ENCODE assay signal across 16 cellular contexts in genomic region chr6:90936286-90936685, GRCh38.
A peak's percentile ranks its signal among the peaks of the same experiment; 100 is the strongest.
DNase-seq lines count a peak whose midpoint lies in the region; FAIRE-seq and TF ChIP-seq lines count a peak whose summit lies in the region.
"Had no signal": no experiment of that assay in that cellular context is flagged by ENCODE, and none has a peak within 500 bp of the region (broad histone marks: within the 10 kb centered on the region; RNA-seq: fewer than 3 reads in every experiment).

No MANE protein-coding gene starts in this region.

- H3K27ac ChIP-seq in A673 (ENCODE audit: low read depth, low read length, poor library complexity, severe bottlenecking) = no peak overlapping the region
- H3K27ac ChIP-seq in trophoblast cell (ENCODE audit: low read depth, low read length) = no peak overlapping the region
- no peak overlapping the region for H3K27ac ChIP-seq in kidney (ENCODE audit: low read depth in 2 of 2, low read length in 2 of 2)
- H3K27ac ChIP-seq: HL-60 had no signal

- CTCF ChIA-PET in A673 (lab: Charles Lee) = no interaction called here

- H4K8ac ChIP-seq in trophoblast cell (ENCODE audit: low read depth, low read length) = no peak overlapping the region

- WGBS in trophoblast cell (ENCODE audit: extremely low coverage, insufficient coverage, insufficient read length) = no CpG with 5 or more reads among the region's 5 CpGs

- H2BK12ac ChIP-seq in trophoblast cell (ENCODE audit: low read length) = no peak overlapping the region

- H3K18ac ChIP-seq in trophoblast cell (ENCODE audit: low read length) = no peak overlapping the region

- peaks cover 4% of the 10 kb centered on the region for H3K4me1 ChIP-seq in A673 (ENCODE audit: insufficient read depth, low read length, poor library complexity, severe bottlenecking)
- peaks cover 6 to 12% of the 10 kb centered on the region in 2 experiments for H3K4me1 ChIP-seq in trophoblast cell (ENCODE audit: control insufficient read depth in 1 of 2, insufficient read depth in 2 of 2, low read length in 2 of 2)
- H3K4me1 ChIP-seq in kidney (ENCODE audit: control insufficient read depth in 1 of 2, insufficient read depth in 1 of 2, low read depth in 1 of 2, low read length in 2 of 2) = no peaks in the 10 kb centered on the region

- H3K27me3 ChIP-seq in A673 (replicated peaks; ENCODE audit: insufficient read depth, low read depth, low read length, poor library complexity) (no peaks in the 10 kb centered on the region), trophoblast cell (ENCODE audit: insufficient read depth, low read length) (no peaks in the 10 kb centered on the region)

- TF ChIP-seq CTCF in A673 (conservative IDR thresholded peaks at IDR 0.05; ENCODE audit: low read depth, low read length) = no peak
- no peak for TF ChIP-seq CTCF in glutamatergic neuron (IDR thresholded peaks at IDR 0.05; ENCODE audit: partially characterized antibody, unreplicated experiment)
- TF ChIP-seq CTCF in kidney (IDR thresholded peaks at IDR 0.05; ENCODE audit: borderline replicate concordance, extremely low read depth, insufficient read depth) = no peak

- peaks cover 5% of the 10 kb centered on the region for H3K27me3 Mint-ChIP-seq in glutamatergic neuron (ENCODE audit: unreplicated experiment)

- H3K4ac ChIP-seq in trophoblast cell (ENCODE audit: low read depth, low read length) = no peak overlapping the region

- no peak overlapping the region for H4K91ac ChIP-seq in trophoblast cell (ENCODE audit: low read depth, low read length)

- no peak overlapping the region for H3K4me2 ChIP-seq in trophoblast cell (ENCODE audit: low read length)

- DNase-seq in A673 (ENCODE audit: low spot score) (peak; percentile 19), Daoy (ENCODE audit: low read depth) (peak; percentile 8), glutamatergic neuron (no peak), trophoblast cell (peak; percentile 9 to 49), ecto neural progenitor cell (ENCODE audit: low spot score) (no peak), kidney (no peak)
- no peak for DNase-seq in stimulated activated CD4-positive, alpha-beta T cell treated with anti-CD3 and anti-CD28 coated beads, Interleukin-2, amount 100 ng/mL, for 24 hours
- DNase-seq: CD8-positive, alpha-beta T cell; COR-L47; DMS153; DMS79 treated with DMSO at 0.1 percent for 48 hours had no signal

- H2BK120ac ChIP-seq in trophoblast cell (ENCODE audit: insufficient read depth, low read length, poor library complexity) = no peak overlapping the region

- H3K4me3 Mint-ChIP-seq in glutamatergic neuron (ENCODE audit: unreplicated experiment) = no peak overlapping the region
- H3K4me3 Mint-ChIP-seq: CD14-positive monocyte; CD8-positive, alpha-beta T cell had no signal

- no peak overlapping the region for H2AK5ac ChIP-seq in trophoblast cell (ENCODE audit: low read length)

- H3K23ac ChIP-seq in trophoblast cell (ENCODE audit: low read length) = no peak overlapping the region

- no peak overlapping the region for H4K12ac ChIP-seq in trophoblast cell (ENCODE audit: low read depth, low read length)

- no TSS peak for BruUV-seq in A673 (replicated peaks; lab: Mats Ljungman, UMichigan)

- H3K9me3 Mint-ChIP-seq in glutamatergic neuron (ENCODE audit: unreplicated experiment) = peaks cover 5% of the 10 kb centered on the region
- H3K9me3 Mint-ChIP-seq: CD14-positive monocyte; CD8-positive, alpha-beta T cell had no signal

- POLR2A ChIA-PET in A673 (lab: Charles Lee; ENCODE audit: low non-redundant PET) = no interaction called here

- no peak overlapping the region for H3K14ac ChIP-seq in trophoblast cell (ENCODE audit: low read length)

- intact Hi-C loops in A673 (cut with micrococcal nuclease; ENCODE audit: unreplicated experiment) (no loop called here), kidney (cut with DNase I) (no loop called here)

- H3K4me1 Mint-ChIP-seq in glutamatergic neuron (ENCODE audit: low read depth, unreplicated experiment) = peaks cover 21% of the 10 kb centered on the region

- H3K4me3 ChIP-seq in A673 (ENCODE audit: low read depth, low read length, poor library complexity, severe bottlenecking) (no peak overlapping the region), trophoblast cell (ENCODE audit: low read depth, low read length) (no peak overlapping the region), kidney (ENCODE audit: low read length in 2 of 2) (no peak overlapping the region)

- no peaks in the 10 kb centered on the region for H3K9me3 ChIP-seq in A673 (ENCODE audit: low read depth, low read length, poor library complexity, severe bottlenecking)
- no peaks in the 10 kb centered on the region for H3K9me3 ChIP-seq in trophoblast cell (ENCODE audit: insufficient read depth, low read depth, low read length)
- H3K9me3 ChIP-seq in kidney (ENCODE audit: control insufficient read depth in 1 of 2, low read length in 2 of 2) = no peaks in the 10 kb centered on the region

- H3K9ac ChIP-seq in trophoblast cell (ENCODE audit: low read length) (no peak overlapping the region), kidney (ENCODE audit: low read length in 2 of 2) (no peak overlapping the region)

- peak overlapping the region; percentile 19 for H3K27ac Mint-ChIP-seq in glutamatergic neuron (ENCODE audit: unreplicated experiment)
- H3K27ac Mint-ChIP-seq: CD14-positive monocyte; CD8-positive, alpha-beta T cell had no signal

- peaks cover 5% of the 10 kb centered on the region for H3K79me1 ChIP-seq in trophoblast cell (ENCODE audit: low read length)

- no peak for FAIRE-seq in kidney (lab: Jason Lieb, UNC)
- FAIRE-seq: A204.1, D721Med, H54 had no signal

- no peaks in the 10 kb centered on the region for H3K79me2 ChIP-seq in trophoblast cell (ENCODE audit: control insufficient read depth, insufficient read depth, low read length, poor library complexity)

- no peak overlapping the region for H2AFZ ChIP-seq in trophoblast cell (ENCODE audit: insufficient read depth, low read length, poor library complexity)

- no peak overlapping the region for H2BK5ac ChIP-seq in trophoblast cell (ENCODE audit: low read depth, low read length, poor library complexity)

- H3K36me3 ChIP-seq in A673 (ENCODE audit: insufficient read depth, low read length, poor library complexity, severe bottlenecking) (no peaks in the 10 kb centered on the region), trophoblast cell (ENCODE audit: control insufficient read depth in 1 of 2, insufficient read depth in 2 of 2, low read length in 2 of 2) (no peaks in the 10 kb centered on the region), kidney (ENCODE audit: control insufficient read depth in 1 of 2, insufficient read depth in 2 of 2, low read length in 2 of 2) (no peaks in the 10 kb centered on the region)

- no peaks in the 10 kb centered on the region for H3K36me3 Mint-ChIP-seq in glutamatergic neuron (ENCODE audit: unreplicated experiment)
- H3K36me3 Mint-ChIP-seq: CD14-positive monocyte; CD8-positive, alpha-beta T cell had no signal

Comparison
In these comparisons a context has a peak if more than half of its experiments do, and no peak if none do; other contexts are left out.
1. DNase-seq: peak in A673 (single experiment), Daoy (single experiment) and trophoblast cell (2 of 2); none in glutamatergic neuron (single experiment), ecto neural progenitor cell (single experiment), kidney (single experiment) and stimulated activated CD4-positive, alpha-beta T cell treated with anti-CD3 and anti-CD28 coated beads, Interleukin-2, amount 100 ng/mL, for 24 hours (0 of 2).